8 cellular contexts compared by ENCODE assay signal in genomic region chr2:62456721-62457539, GRCh38. TPM values are rescaled to one million over a fixed set of nuclear protein-coding genes. Genes with fewer than 3 reads are reported as not detected.
DNase-seq lines count a peak whose midpoint lies in the region; ATAC-seq and TF ChIP-seq lines count a peak whose summit lies in the region.

No MANE protein-coding gene starts in this region.

- POLR2A ChIA-PET in activated CD4-positive, alpha-beta T cell treated with anti-CD3 and anti-CD28 coated beads, Interleukin-2, amount 10 ng/mL, durations not matched to agents 7 days and 5 days (lab: Charles Lee): no interaction called here

- no peaks in the 10 kb centered on the region for H3K36me3 ChIP-seq in left lung

- intact Hi-C loops in left lung (cut with DNase I): loop anchor here in 1 of 2 donors (2.0 kb wide), 1 partner anchor 318 kb away; no protein-coding TSS in a partner anchor

- no peaks in the 10 kb centered on the region for H3K9me3 Mint-ChIP-seq in activated CD4-positive, alpha-beta T cell treated with anti-CD3 and anti-CD28 coated beads, Interleukin-2, amount 10 ng/mL, durations not matched to agents 7 days and 5 days

- TF ChIP-seq CTCF in left lung (IDR thresholded peaks at IDR 0.05): peak; percentile 94 to 96

- no peaks in the 10 kb centered on the region for H3K9me3 ChIP-seq in left lung

- peak overlapping the region; percentile 13 for H3K4me3 Mint-ChIP-seq in activated CD4-positive, alpha-beta T cell treated with anti-CD3 and anti-CD28 coated beads, Interleukin-2, amount 10 ng/mL, durations not matched to agents 7 days and 5 days

- peak; percentile 91 for DNase-seq in AG08396 (ENCODE audit: low spot score)
- DNase-seq in NCI-H345 treated with DMSO at 0.1 percent for 48 hours (lab: John Stamatoyannopoulos, UW; ENCODE audit: unreplicated experiment): peak; percentile 52
- DNase-seq in activated CD4-positive, alpha-beta T cell treated with anti-CD3 and anti-CD28 coated beads, Interleukin-2, amount 10 ng/mL, durations not matched to agents 7 days and 5 days: peak; percentile 59
- DNase-seq in cortex of kidney (lab: John Stamatoyannopoulos, UW): peak; percentile 43
- DNase-seq in left lung: peak; percentile 66 to 94
- peak; percentile 71 to 78 for DNase-seq in stimulated activated CD4-positive, alpha-beta T cell treated with anti-CD3 and anti-CD28 coated beads, Interleukin-2, amount 100 ng/mL, for 24 hours

- ATAC-seq in GM18520 (IDR thresholded peaks at IDR 0.05; ENCODE audit: unreplicated experiment): peak; percentile 71
- ATAC-seq in HG03060 (IDR thresholded peaks at IDR 0.05; ENCODE audit: low read depth, unreplicated experiment): peak; percentile 50
- ATAC-seq in left lung: peak; percentile 99

- CTCF ChIA-PET in activated CD4-positive, alpha-beta T cell treated with anti-CD3 and anti-CD28 coated beads, Interleukin-2, amount 10 ng/mL, durations not matched to agents 7 days and 5 days (lab: Charles Lee): interaction anchor here (0.6 to 2.3 kb wide), 16 partner anchors 10 to 1420 kb away, joined by 3 to 16 read pairs (median 3); no protein-coding TSS in a partner anchor

- no peaks in the 10 kb centered on the region for H3K4me1 Mint-ChIP-seq in activated CD4-positive, alpha-beta T cell treated with anti-CD3 and anti-CD28 coated beads, Interleukin-2, amount 10 ng/mL, durations not matched to agents 7 days and 5 days

- H3K27me3 Mint-ChIP-seq in activated CD4-positive, alpha-beta T cell treated with anti-CD3 and anti-CD28 coated beads, Interleukin-2, amount 10 ng/mL, durations not matched to agents 7 days and 5 days: peaks cover 6% of the 10 kb centered on the region

- no peak overlapping the region for H3K27ac Mint-ChIP-seq in activated CD4-positive, alpha-beta T cell treated with anti-CD3 and anti-CD28 coated beads, Interleukin-2, amount 10 ng/mL, durations not matched to agents 7 days and 5 days

- H3K27me3 ChIP-seq in left lung: no peaks in the 10 kb centered on the region

- H3K36me3 Mint-ChIP-seq in activated CD4-positive, alpha-beta T cell treated with anti-CD3 and anti-CD28 coated beads, Interleukin-2, amount 10 ng/mL, durations not matched to agents 7 days and 5 days (ENCODE audit: low read depth): no peaks in the 10 kb centered on the region

- H3K27ac ChIP-seq in left lung: peak overlapping the region in 1 of 2 donors; percentile 72

- H3K4me3 ChIP-seq in left lung: peak overlapping the region; percentile 46 to 48

- peaks cover 0 to 11% of the 10 kb centered on the region in 2 donors for H3K4me1 ChIP-seq in left lung

RNA-seq across cellular contexts. Expression of gene TMEM17, which starts 49.1 kb away (rescaled TPM):
- not detected for total RNA-seq in activated CD4-positive, alpha-beta T cell treated with anti-CD3 and anti-CD28 coated beads, Interleukin-2, amount 10 ng/mL, durations not matched to agents 7 days and 5 days
- total RNA-seq in left lung: 1 to 10 TPM; 1.8 to 2.7 TPM
